Comparison of ENCODE assay signal across 35 cellular contexts in genomic region chr3:67943546-67943945, GRCh38.
"Had no signal": no experiment of that assay in that cellular context is flagged by ENCODE, and none has a peak within 500 bp of the region (broad histone marks: within the 10 kb centered on the region; RNA-seq: fewer than 3 reads in every experiment).

No MANE protein-coding gene starts in this region.

- H3K36me3 ChIP-seq: MG63 had no signal

- H3K27ac ChIP-seq: KMS-11 had no signal

- H3K4me2 ChIP-seq: KMS-11 had no signal

- DNase-seq: Karpas-422, Kasumi-1, KG1, MG63, MM.1S, MV-4-11, NCI-H1048, NCI-H1092, NCI-H1092 treated with DMSO at 0.1 percent for 48 hours, NCI-H1105, NCI-H1105 treated with DMSO at 0.1 percent for 48 hours, NCI-H1417, NCI-H1417 treated with DMSO at 0.1 percent for 48 hours, NCI-H1436, NCI-H1436 treated with DMSO at 0.1 percent for 48 hours, NCI-H146, NCI-H1694, NCI-H1694 treated with DMSO at 0.1 percent for 48 hours, NCI-H187, NCI-H187 treated with DMSO at 0.1 percent for 48 hours, NCI-H1930, NCI-H2029, NCI-H2029 treated with DMSO at 0.1 percent for 48 hours, NCI-H2081, NCI-H2081 treated with DMSO at 0.1 percent for 48 hours, NCI-H2107, NCI-H2171, NCI-H2171 treated with DMSO at 0.1 percent for 48 hours, NCI-H2227 treated with DMSO at 0.1 percent for 48 hours, NCI-H226, NCI-H345, NCI-H446, NCI-H446 treated with DMSO at 0.1 percent for 48 hours, NCI-H510A had no signal

- H3K9me3 ChIP-seq: MG63 had no signal

- H3K27me3 ChIP-seq: MG63 had no signal

- H3K4me3 ChIP-seq: MG63 had no signal

- H3K9ac ChIP-seq: KMS-11 had no signal
